ENCODE assay signal across 8 cellular contexts in genomic region chr1:202235856-202236837, GRCh38. TPM values are rescaled to one million over a fixed set of nuclear protein-coding genes. Genes with fewer than 3 reads are reported as not detected.
DNase-seq lines count a peak whose midpoint lies in the region; ATAC-seq, FAIRE-seq and TF ChIP-seq lines count a peak whose summit lies in the region.

No MANE protein-coding gene starts in this region.

- peaks cover 0 to 7% (median 0%) of the 10 kb centered on the region in 7 donors for H3K4me1 Mint-ChIP-seq in naive thymus-derived CD4-positive, alpha-beta T cell

- H3K9me3 ChIP-seq in DOHH2 (ENCODE audit: control insufficient read depth, insufficient read depth, low read length) (no peaks in the 10 kb centered on the region), endothelial cell of umbilical vein (replicated peaks; ENCODE audit: control insufficient read depth, insufficient read depth, low read length) (no peaks in the 10 kb centered on the region)
- no peaks in the 10 kb centered on the region for H3K9me3 ChIP-seq in naive thymus-derived CD4-positive, alpha-beta T cell (ENCODE audit: control insufficient read depth in 2 of 3, low read length in 3 of 3)

- intact Hi-C loops in endothelial cell of umbilical vein (cut with micrococcal nuclease): loop anchor here (1.0 to 2.0 kb wide), 2 partner anchors 51 to 79 kb away; no protein-coding TSS in a partner anchor
- intact Hi-C loops in naive thymus-derived CD4-positive, alpha-beta T cell (cut with micrococcal nuclease): loop anchor here (1.0 to 2.0 kb wide), 3 partner anchors 43 to 79 kb away; partner anchors contain the start of gene LGR6 (in 1 of the 2)

- H3K36me3 Mint-ChIP-seq in naive thymus-derived CD4-positive, alpha-beta T cell: no peaks in the 10 kb centered on the region

- peaks cover 4 to 27% (median 7%) of the 10 kb centered on the region in 5 donors for H3K27me3 Mint-ChIP-seq in naive thymus-derived CD4-positive, alpha-beta T cell

- ATAC-seq in HG03460 (IDR thresholded peaks at IDR 0.05; ENCODE audit: unreplicated experiment) (peak; percentile 54), GM18517 (IDR thresholded peaks at IDR 0.05; ENCODE audit: unreplicated experiment) (no peak)
- peak; percentile 86 for ATAC-seq in naive thymus-derived CD4-positive, alpha-beta T cell

- H3K9me2 ChIP-seq in DOHH2 (replicated peaks; ENCODE audit: control insufficient read depth, low read length): no peaks in the 10 kb centered on the region

- H3K79me2 ChIP-seq in DOHH2 (ENCODE audit: control insufficient read depth, low read length): no peaks in the 10 kb centered on the region
- H3K79me2 ChIP-seq in endothelial cell of umbilical vein (ENCODE audit: control insufficient read depth, insufficient read depth, low read length): no peaks in the 10 kb centered on the region

- FAIRE-seq in endothelial cell of umbilical vein (lab: Jason Lieb, UNC): peak; percentile 80

- H3K4me2 ChIP-seq in DOHH2 (ENCODE audit: low read length): no peak overlapping the region
- peak overlapping the region; percentile 46 for H3K4me2 ChIP-seq in endothelial cell of umbilical vein (ENCODE audit: insufficient read depth, low read length)

- H3K4me3 Mint-ChIP-seq in naive thymus-derived CD4-positive, alpha-beta T cell: no peak overlapping the region

- H3K27me3 ChIP-seq in DOHH2 (ENCODE audit: control insufficient read depth, low read length) (peaks cover 23% of the 10 kb centered on the region; the same call in 1 of the 2 replicates), endothelial cell of umbilical vein (ENCODE audit: control insufficient read depth in 2 of 2, insufficient read depth in 2 of 2, low read length in 2 of 2) (peaks cover 0 to 4% of the 10 kb centered on the region in 2 experiments)
- H3K27me3 ChIP-seq in naive thymus-derived CD4-positive, alpha-beta T cell (ENCODE audit: control insufficient read depth in 2 of 2, insufficient read depth in 2 of 2, low read length in 2 of 2): no peaks in the 10 kb centered on the region

- TF ChIP-seq CTCF in DOHH2 (IDR thresholded peaks at IDR 0.05; ENCODE audit: low read depth, low read length, poor library complexity, severe bottlenecking): peak; percentile 87
- peak; percentile 80 to 88 for TF ChIP-seq CTCF in endothelial cell of umbilical vein (IDR thresholded peaks at IDR 0.05; ENCODE audit: extremely low read depth in 1 of 2, insufficient read depth in 1 of 2, low read depth in 1 of 2, low read length in 2 of 2)

- no peaks in the 10 kb centered on the region for H3K9me1 ChIP-seq in endothelial cell of umbilical vein (replicated peaks; ENCODE audit: control insufficient read depth, extremely low read depth, insufficient read depth, low read length)

- CTCF ChIA-PET in endothelial cell of umbilical vein (lab: Charles Lee): interaction anchor here (0.6 to 1.5 kb wide), 24 partner anchors 10 to 483 kb away, joined by 3 to 22 read pairs (median 4); partner anchors contain the start of gene LGR6
- CTCF ChIA-PET in naive thymus-derived CD4-positive, alpha-beta T cell (lab: Charles Lee): interaction anchor here (1.0 kb wide), 1 partner anchor 11 kb away, joined by 3 read pairs; no protein-coding TSS in a partner anchor

- H3K9me3 Mint-ChIP-seq in naive thymus-derived CD4-positive, alpha-beta T cell: no peaks in the 10 kb centered on the region

- H4K20me1 ChIP-seq in DOHH2 (ENCODE audit: control insufficient read depth, insufficient read depth, low read depth, low read length): no peaks in the 10 kb centered on the region
- no peaks in the 10 kb centered on the region for H4K20me1 ChIP-seq in endothelial cell of umbilical vein (replicated peaks; ENCODE audit: control insufficient read depth, extremely low read depth, insufficient read depth, low read length)

- H3F3A ChIP-seq in DOHH2 (ENCODE audit: control insufficient read depth, insufficient read depth): no peaks in the 10 kb centered on the region

- DNase-seq in NCI-H82 treated with DMSO at 0.1 percent for 48 hours (lab: John Stamatoyannopoulos, UW; ENCODE audit: unreplicated experiment): peak; percentile 65
- DNase-seq in activated CD8-positive, alpha-beta memory T cell treated with anti-CD3 and anti-CD28 coated beads for 1 hour (ENCODE audit: extremely low read depth in 1 of 2, low read depth in 1 of 2): peak; percentile 26 to 45
- DNase-seq in endothelial cell of umbilical vein (ENCODE audit: low read depth, low spot score): peak; percentile 56
- DNase-seq in naive thymus-derived CD4-positive, alpha-beta T cell: peak; percentile 11 to 73 (median 45)
- peak; percentile 45 to 55 for DNase-seq in stimulated activated CD8-positive, alpha-beta memory T cell treated with anti-CD3 and anti-CD28 coated beads, Interleukin-7, amount 100 ng/mL, for 48 hours (ENCODE audit: extremely low read depth in 1 of 2, low read depth in 1 of 2)

- H3K9ac ChIP-seq in endothelial cell of umbilical vein (replicated peaks; ENCODE audit: extremely low read depth, insufficient read depth, low read length): no peak overlapping the region

- H3K4me1 ChIP-seq in DOHH2 (ENCODE audit: control insufficient read depth, low read length) (no peaks in the 10 kb centered on the region), endothelial cell of umbilical vein (ENCODE audit: control insufficient read depth, extremely low read depth, insufficient read depth, low read length) (peaks cover 13% of the 10 kb centered on the region)
- no peaks in the 10 kb centered on the region for H3K4me1 ChIP-seq in naive thymus-derived CD4-positive, alpha-beta T cell (ENCODE audit: control insufficient read depth in 2 of 2, insufficient read depth in 2 of 2, low read length in 2 of 2)

- dilution Hi-C loops in endothelial cell of umbilical vein (cut with MboI; ENCODE audit: extremely low pct_ligation_motif_present, low sequenced_read_pairs): no loop called here

- no peak overlapping the region for H3K27ac ChIP-seq in DOHH2 (ENCODE audit: low read depth, low read length)
- H3K27ac ChIP-seq in endothelial cell of umbilical vein (ENCODE audit: insufficient read depth, low read depth, low read length): peak overlapping the region; percentile 49
- no peak overlapping the region for H3K27ac ChIP-seq in naive thymus-derived CD4-positive, alpha-beta T cell (ENCODE audit: low read depth, low read length)

- POLR2A ChIA-PET in endothelial cell of umbilical vein (lab: Charles Lee): interaction anchor here (0.5 kb wide), 1 partner anchor 105 kb away, joined by 3 read pairs; no protein-coding TSS in a partner anchor
- POLR2A ChIA-PET in naive thymus-derived CD4-positive, alpha-beta T cell (lab: Charles Lee): no interaction called here

- no peak overlapping the region for H3K27ac Mint-ChIP-seq in naive thymus-derived CD4-positive, alpha-beta T cell

- H3K4me3 ChIP-seq in DOHH2 (ENCODE audit: low read length) (no peak overlapping the region), endothelial cell of umbilical vein (replicated peaks in 1 of 3; ENCODE audit: insufficient read depth in 1 of 3, low read depth in 1 of 3, low read length in 3 of 3) (no peak overlapping the region)
- H3K4me3 ChIP-seq in naive thymus-derived CD4-positive, alpha-beta T cell (ENCODE audit: low read length): no peak overlapping the region

- peak overlapping the region; percentile 50 for H2AFZ ChIP-seq in endothelial cell of umbilical vein (ENCODE audit: low read depth, low read length)

- no peak for TF ChIP-seq POLR2A in endothelial cell of umbilical vein (IDR thresholded peaks at IDR 0.05; ENCODE audit: low read depth, low read length)

- H3K36me3 ChIP-seq in DOHH2 (ENCODE audit: control insufficient read depth, low read length) (no peaks in the 10 kb centered on the region), endothelial cell of umbilical vein (ENCODE audit: control insufficient read depth in 2 of 2, extremely low read depth in 1 of 2, insufficient read depth in 2 of 2, low read length in 2 of 2) (no peaks in the 10 kb centered on the region)
- no peaks in the 10 kb centered on the region for H3K36me3 ChIP-seq in naive thymus-derived CD4-positive, alpha-beta T cell (ENCODE audit: control insufficient read depth in 2 of 3, insufficient read depth in 3 of 3, low read length in 3 of 3)

- no TSS peak for BruUV-seq in endothelial cell of umbilical vein (replicated peaks; lab: Mats Ljungman, UMichigan)

TF ChIP-seq in endothelial cell of umbilical vein, 7 proteins besides CTCF, POLR2A, EP300 and RAD21:
- no peak for TF ChIP-seq MYC (IDR thresholded peaks at IDR 0.05; ENCODE audit: low read depth, low read length)
- no peak for TF ChIP-seq EZH2 (IDR thresholded peaks at IDR 0.05; ENCODE audit: borderline replicate concordance, low read depth, low read length, severe bottlenecking)
- no peak for TF ChIP-seq POLR2AphosphoS5 (IDR thresholded peaks at IDR 0.05; ENCODE audit: insufficient read depth, low read depth, low read length)
- TF ChIP-seq FOS (IDR thresholded peaks at IDR 0.05; ENCODE audit: borderline replicate concordance, insufficient read depth, low read length): peak; percentile 92
- TF ChIP-seq JUN (IDR thresholded peaks at IDR 0.05; ENCODE audit: borderline replicate concordance, insufficient read depth, insufficient read length, low read depth): peak; percentile 29
- TF ChIP-seq GATA2 (IDR thresholded peaks at IDR 0.05; ENCODE audit: insufficient read depth, insufficient read length, low read depth, low read length): no peak
- TF ChIP-seq MAX (IDR thresholded peaks at IDR 0.05; ENCODE audit: insufficient read depth, insufficient read length): no peak

RNA-seq across cellular contexts. Expression of gene LGR6, which starts 42.5 kb away (rescaled TPM):
- not detected in 2 replicates for total RNA-seq in endothelial cell of umbilical vein
- not detected in 2 replicates for polyA plus RNA-seq in endothelial cell of umbilical vein
- not detected in 2 replicates for polyA plus RNA-seq in endothelial cell of umbilical vein (2011; cell fraction: cytosol; rRNA removed)
- 0.04 TPM in 1 of 2 replicates, not detected in the other for polyA plus RNA-seq in endothelial cell of umbilical vein (2011; cell fraction: nucleus; rRNA removed)
- polyA plus RNA-seq in endothelial cell of umbilical vein (2012): 0.14 and 0.27 TPM in 2 replicates
- polyA minus RNA-seq in endothelial cell of umbilical vein: not detected in 2 replicates
- not detected for polyA minus RNA-seq in endothelial cell of umbilical vein (2011; cell fraction: cytosol; rRNA and poly(A)+ RNA removed)
- polyA minus RNA-seq in endothelial cell of umbilical vein (2011; cell fraction: nucleus; rRNA and poly(A)+ RNA removed): not detected in 2 replicates
- 1 to 10 TPM in 1 of 5 experiments, under 1 TPM in 3, not detected in 1; 0.16 to 5.8 (median 0.67) TPM for total RNA-seq in naive thymus-derived CD4-positive, alpha-beta T cell
- polyA plus RNA-seq in naive thymus-derived CD4-positive, alpha-beta T cell: under 1 TPM; 0.22 to 0.29 TPM
